In the genomic region with DNA sequence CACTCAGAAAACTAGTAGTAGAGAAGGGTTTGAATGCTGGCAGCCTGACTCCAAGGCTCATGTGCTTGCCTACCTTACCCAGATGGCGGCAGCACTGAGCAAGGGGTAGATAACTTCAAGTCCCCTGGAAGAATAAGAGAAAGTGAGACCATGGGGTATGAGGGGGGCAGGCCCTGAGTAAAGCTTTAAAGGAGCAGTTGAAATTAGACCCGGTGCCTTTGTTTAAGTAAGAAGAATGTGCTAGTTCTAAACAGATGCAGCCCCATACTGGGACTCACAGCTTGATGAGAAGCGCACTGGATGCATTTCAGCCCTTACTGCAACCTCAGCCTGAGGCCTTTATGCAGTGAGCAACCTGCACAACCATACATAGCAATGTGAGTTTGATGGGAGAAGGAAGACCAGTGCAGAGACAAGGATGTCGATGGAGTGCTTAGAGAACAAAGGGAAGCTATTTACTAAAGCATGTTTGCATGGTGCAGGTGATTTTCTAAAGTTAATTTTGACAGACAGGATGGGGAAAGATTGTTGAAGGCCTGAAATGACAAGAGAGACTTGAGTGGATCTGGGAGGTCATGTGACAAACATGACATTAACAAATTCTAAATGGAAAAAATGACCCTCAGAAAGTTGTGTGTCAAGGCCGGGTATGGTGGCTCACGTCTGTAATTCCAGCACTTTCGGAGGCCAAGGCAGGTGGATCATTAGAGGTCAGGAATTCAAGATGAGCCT, we compare ENCODE assay signal across 8 cellular contexts. TPM values are rescaled to one million over a fixed set of nuclear protein-coding genes. Genes with fewer than 3 reads are reported as not detected.
DNase-seq lines count a peak whose midpoint lies in the region; ATAC-seq and TF ChIP-seq lines count a peak whose summit lies in the region.

No MANE protein-coding gene starts in this region.

- H3K4me1 Mint-ChIP-seq in activated CD4-positive, alpha-beta T cell treated with anti-CD3 and anti-CD28 coated beads, Interleukin-2, amount 10 ng/mL, durations not matched to agents 7 days and 5 days = peaks cover 55% of the 10 kb centered on the region

- H3K27ac Mint-ChIP-seq in activated CD4-positive, alpha-beta T cell treated with anti-CD3 and anti-CD28 coated beads, Interleukin-2, amount 10 ng/mL, durations not matched to agents 7 days and 5 days = peak overlapping the region; percentile 83

- peak overlapping the region; percentile 67 for H3K4me3 Mint-ChIP-seq in activated CD4-positive, alpha-beta T cell treated with anti-CD3 and anti-CD28 coated beads, Interleukin-2, amount 10 ng/mL, durations not matched to agents 7 days and 5 days

- H3K27me3 Mint-ChIP-seq in activated CD4-positive, alpha-beta T cell treated with anti-CD3 and anti-CD28 coated beads, Interleukin-2, amount 10 ng/mL, durations not matched to agents 7 days and 5 days = no peaks in the 10 kb centered on the region

- CTCF ChIA-PET in activated CD4-positive, alpha-beta T cell treated with anti-CD3 and anti-CD28 coated beads, Interleukin-2, amount 10 ng/mL, durations not matched to agents 7 days and 5 days (lab: Charles Lee) = interaction anchor here (0.7 to 3.8 kb wide), 14 partner anchors 9 to 437 kb away, joined by 3 to 22 read pairs (median 4); no protein-coding TSS in a partner anchor

- ATAC-seq in HG03097 (IDR thresholded peaks at IDR 0.05; ENCODE audit: low FRiP score, unreplicated experiment) = no peak

- DNase-seq in Daoy (ENCODE audit: low read depth) = peak; percentile 44
- peak; percentile 14 for DNase-seq in HuH-7.5 (ENCODE audit: low spot score)
- DNase-seq in activated CD4-positive, alpha-beta T cell treated with anti-CD3 and anti-CD28 coated beads, Interleukin-2, amount 10 ng/mL, durations not matched to agents 7 days and 5 days = peak; percentile 62
- peak; percentile 43 for DNase-seq in fibroblast of mammary gland (ENCODE audit: low read depth)
- DNase-seq in stimulated activated CD4-positive, alpha-beta T cell treated with anti-CD3 and anti-CD28 coated beads, Interleukin-2, amount 100 ng/mL, for 48 hours = peak; percentile 54 to 67
- no peak for DNase-seq in cortex of kidney (lab: John Stamatoyannopoulos, UW)
- no peak for DNase-seq in C1 segment of cervical spinal cord (lab: John Stamatoyannopoulos, UW)

- POLR2A ChIA-PET in activated CD4-positive, alpha-beta T cell treated with anti-CD3 and anti-CD28 coated beads, Interleukin-2, amount 10 ng/mL, durations not matched to agents 7 days and 5 days (lab: Charles Lee) = interaction anchor here (0.6 to 0.7 kb wide), 3 partner anchors 91 to 147 kb away, joined by 3 read pairs; no protein-coding TSS in a partner anchor

- peak; percentile 73 for TF ChIP-seq CTCF in fibroblast of mammary gland (conservative IDR thresholded peaks at IDR 0.05; ENCODE audit: control insufficient read depth, insufficient read depth, low read depth, low read length)

- peaks cover 48% of the 10 kb centered on the region for H3K36me3 Mint-ChIP-seq in activated CD4-positive, alpha-beta T cell treated with anti-CD3 and anti-CD28 coated beads, Interleukin-2, amount 10 ng/mL, durations not matched to agents 7 days and 5 days (ENCODE audit: low read depth)

- no peaks in the 10 kb centered on the region for H3K9me3 Mint-ChIP-seq in activated CD4-positive, alpha-beta T cell treated with anti-CD3 and anti-CD28 coated beads, Interleukin-2, amount 10 ng/mL, durations not matched to agents 7 days and 5 days

- H3K4me3 ChIP-seq in fibroblast of mammary gland (ENCODE audit: control insufficient read depth, low read depth, low read length) = no peak overlapping the region

RNA-seq across cellular contexts. Expression of a gene that starts 27.1 kb away (rescaled TPM):
- total RNA-seq in Daoy (2014; rRNA removed; shearing (Covaris generic)) = not detected in 2 replicates
- 1 to 10 TPM; 4.7 to 5.4 TPM for total RNA-seq in activated CD4-positive, alpha-beta T cell treated with anti-CD3 and anti-CD28 coated beads, Interleukin-2, amount 10 ng/mL, durations not matched to agents 7 days and 5 days

RNA-seq across cellular contexts. Expression of a gene that starts 32.2 kb away (rescaled TPM):
- total RNA-seq in Daoy (2014; rRNA removed; shearing (Covaris generic)) = 0.11 TPM in 1 of 2 replicates, not detected in the other
- 100 to 1,000 TPM; 137 to 138 TPM for total RNA-seq in activated CD4-positive, alpha-beta T cell treated with anti-CD3 and anti-CD28 coated beads, Interleukin-2, amount 10 ng/mL, durations not matched to agents 7 days and 5 days

RNA-seq across cellular contexts. Expression of a gene that starts 39.5 kb away (rescaled TPM):
- not detected in 2 replicates for total RNA-seq in Daoy (2014; rRNA removed; shearing (Covaris generic))
- under 1 TPM; 0.07 to 0.21 TPM for total RNA-seq in activated CD4-positive, alpha-beta T cell treated with anti-CD3 and anti-CD28 coated beads, Interleukin-2, amount 10 ng/mL, durations not matched to agents 7 days and 5 days

Comparison
In these comparisons a context has a peak if more than half of its experiments do, and no peak if none do; other contexts are left out.
1. DNase-seq: peak in Daoy (single experiment), HuH-7.5 (single experiment), activated CD4-positive, alpha-beta T cell treated with anti-CD3 and anti-CD28 coated beads, Interleukin-2, amount 10 ng/mL, durations not matched to agents 7 days and 5 days (single experiment), fibroblast of mammary gland (single experiment) and stimulated activated CD4-positive, alpha-beta T cell treated with anti-CD3 and anti-CD28 coated beads, Interleukin-2, amount 100 ng/mL, for 48 hours (2 of 2); none in cortex of kidney (single experiment) and C1 segment of cervical spinal cord (0 of 14).
2. RNA of a gene that starts 32.2 kb away (total RNA-seq): 137 to 138 TPM in activated CD4-positive, alpha-beta T cell treated with anti-CD3 and anti-CD28 coated beads, Interleukin-2, amount 10 ng/mL, durations not matched to agents 7 days and 5 days; 0.11 TPM in Daoy; every median in the first group is over 100 times any median in the second.